ENCODE assay signal across 11 cellular contexts in genomic region chr3:40877651-40878463, GRCh38.
DNase-seq lines count a peak whose midpoint lies in the region; ATAC-seq, FAIRE-seq and TF ChIP-seq lines count a peak whose summit lies in the region.
"Had no signal": no experiment of that assay in that cellular context is flagged by ENCODE, and none has a peak within 500 bp of the region (broad histone marks: within the 10 kb centered on the region; RNA-seq: fewer than 3 reads in every experiment).

No MANE protein-coding gene starts in this region.

- intact Hi-C loops in HepG2 (cut with micrococcal nuclease; ENCODE audit: unreplicated experiment): loop anchor here (10.0 kb wide), 2 partner anchors 73 to 293 kb away; no protein-coding TSS in a partner anchor

- POLR2A ChIA-PET in HepG2 (lab: Yijun Ruan, JAX): interaction anchor here (0.6 kb wide), 1 partner anchor 392 kb away, joined by 3 read pairs; no protein-coding TSS in a partner anchor

- TF ChIP-seq CTCF in HepG2 (CRISPR knock-in tag; IDR thresholded peaks at IDR 0.05): no peak
- no peak for TF ChIP-seq CTCF in progenitor cell of endocrine pancreas (IDR thresholded peaks at IDR 0.05; ENCODE audit: unreplicated experiment)
- TF ChIP-seq CTCF in endodermal cell (conservative IDR thresholded peaks at IDR 0.05): no peak

- WGBS in HepG2 (ENCODE audit: low lambda C conversion rate): 41% methylated on average over 9 of the region's 11 CpGs
- WGBS in endodermal cell (ENCODE audit: insufficient coverage in 1 of 2, insufficient read length in 1 of 2), 2 experiments: 91 to 93% methylated on average over 9 to 11 of the region's 11 CpGs

- H3K9ac ChIP-seq in HepG2 (ENCODE audit: insufficient read depth, low read depth, low read length) (no peak overlapping the region; the same call in 1 of the 2 replicates), endodermal cell (ENCODE audit: extremely low read depth, low read length, poor library complexity, severe bottlenecking) (no peak overlapping the region)

- H3K27me3 ChIP-seq in HepG2 (ENCODE audit: control insufficient read depth in 1 of 2, insufficient read depth in 2 of 2, low read length in 2 of 2) (no peaks in the 10 kb centered on the region), endodermal cell (ENCODE audit: control insufficient read depth, insufficient read depth, low read length, poor library complexity, severe bottlenecking) (no peaks in the 10 kb centered on the region)

- TF ChIP-seq EP300 in HepG2 (IDR thresholded peaks at IDR 0.05; ENCODE audit: low read depth in 2 of 2, low read length in 2 of 2) (no peak), HepG2 (CRISPR knock-in tag; IDR thresholded peaks at IDR 0.05; ENCODE audit: borderline replicate concordance) (no peak)

- ATAC-seq in HepG2: peak; percentile 29; the same call in 1 of the 3 replicates

- H3K36me3 Mint-ChIP-seq in progenitor cell of endocrine pancreas (ENCODE audit: insufficient read depth): no peaks in the 10 kb centered on the region
- no peaks in the 10 kb centered on the region for H3K36me3 Mint-ChIP-seq in endodermal cell (ENCODE audit: low read depth)
- H3K36me3 Mint-ChIP-seq: CD8-positive, alpha-beta memory T cell had no signal

- H3K4me3 ChIP-seq in HepG2 (replicated peaks in 1 of 3; ENCODE audit: insufficient read depth in 1 of 3, low read depth in 2 of 3, low read length in 3 of 3) (no peak overlapping the region; a peak in 1 of 6 replicates), skeletal muscle cell (ENCODE audit: low read depth, low read length) (no peak overlapping the region), endodermal cell (ENCODE audit: low read length) (no peak overlapping the region)

- TF ChIP-seq RAD21 in HepG2 (CRISPR knock-in tag; IDR thresholded peaks at IDR 0.05): no peak

- H3K9me3 ChIP-seq in HepG2 (ENCODE audit: low read length) (no peaks in the 10 kb centered on the region), endodermal cell (ENCODE audit: control insufficient read depth, low read length) (no peaks in the 10 kb centered on the region)

- H3K36me3 ChIP-seq in HepG2 (replicated peaks in 1 of 2; ENCODE audit: control insufficient read depth in 1 of 2, insufficient read depth in 2 of 2, low read length in 2 of 2) (no peaks in the 10 kb centered on the region), endodermal cell (ENCODE audit: control insufficient read depth, insufficient read depth, low read length) (no peaks in the 10 kb centered on the region)

- H3K4me2 ChIP-seq in HepG2 (ENCODE audit: low read depth, low read length): peak overlapping the region; percentile 29; the same call in 1 of the 2 replicates

- H3K9me3 Mint-ChIP-seq in progenitor cell of endocrine pancreas (ENCODE audit: low read depth) (no peaks in the 10 kb centered on the region), endodermal cell (no peaks in the 10 kb centered on the region)
- H3K9me3 Mint-ChIP-seq: CD8-positive, alpha-beta memory T cell had no signal

- BruUV-seq in HepG2 (replicated peaks; lab: Mats Ljungman, UMichigan): no TSS peak

- no peak for FAIRE-seq in HepG2 (lab: Jason Lieb, UNC)

- no peak overlapping the region for H3K27ac Mint-ChIP-seq in progenitor cell of endocrine pancreas
- H3K27ac Mint-ChIP-seq in endodermal cell: no peak overlapping the region
- H3K27ac Mint-ChIP-seq: CD8-positive, alpha-beta memory T cell had no signal

- in situ Hi-C loops in HepG2 (cut with HindIII; ENCODE audit: extremely low pct_ligation_motif_present, low pct_unique_long_range_greater_than_20kb): no loop called here

- H3K4me1 Mint-ChIP-seq in progenitor cell of endocrine pancreas (ENCODE audit: low read depth): peaks cover 14% of the 10 kb centered on the region
- peaks cover 42% of the 10 kb centered on the region for H3K4me1 Mint-ChIP-seq in endodermal cell
- H3K4me1 Mint-ChIP-seq: CD8-positive, alpha-beta memory T cell had no signal

- no peak for TF ChIP-seq POLR2A in HepG2 (IDR thresholded peaks at IDR 0.05; ENCODE audit: insufficient read depth in 1 of 2, low read depth in 2 of 2, low read length in 2 of 2)

- no peaks in the 10 kb centered on the region for H4K20me1 ChIP-seq in HepG2 (ENCODE audit: insufficient read depth, low read length)

- H3K4me3 Mint-ChIP-seq in progenitor cell of endocrine pancreas (ENCODE audit: low read depth): no peak overlapping the region
- H3K4me3 Mint-ChIP-seq in endodermal cell: no peak overlapping the region
- H3K4me3 Mint-ChIP-seq: CD8-positive, alpha-beta memory T cell had no signal

- CTCF ChIA-PET in HepG2 (lab: Yijun Ruan, JAX; ENCODE audit: low intra/inter-chr PET ratio, low total read pairs): no interaction called here

- H3K79me2 ChIP-seq in HepG2 (ENCODE audit: insufficient read depth, low read length): no peaks in the 10 kb centered on the region

- H3K27ac ChIP-seq in HepG2 (ENCODE audit: extremely low read length, insufficient read depth, low read length) (no peak overlapping the region), endodermal cell (ENCODE audit: low read depth, low read length) (no peak overlapping the region)

- DNase-seq in HT1080 (ENCODE audit: low read depth): peak; percentile 11
- DNase-seq in dermis microvascular lymphatic vessel endothelial cell (ENCODE audit: low read depth in 2 of 2): peak; percentile 92
- peak; percentile 12 for DNase-seq in HepG2 (ENCODE audit: low spot score)
- DNase-seq in skeletal muscle cell (ENCODE audit: low read depth): peak; percentile 55
- no peak for DNase-seq in progenitor cell of endocrine pancreas (ENCODE audit: low spot score, unreplicated experiment)
- no peak for DNase-seq in DMS79 treated with DMSO at 0.1 percent for 48 hours (lab: John Stamatoyannopoulos, UW)
- no peak for DNase-seq in DMS153 (lab: John Stamatoyannopoulos, UW)
- no peak for DNase-seq in endodermal cell
- DNase-seq: CD8-positive, alpha-beta memory T cell; erythroblast; NCI-H774 had no signal

- H3K4me1 ChIP-seq in HepG2 (ENCODE audit: insufficient read depth, low read length) (peaks cover 50% of the 10 kb centered on the region), endodermal cell (ENCODE audit: control insufficient read depth, insufficient read depth, low read length) (peaks cover 13% of the 10 kb centered on the region)

- no peak overlapping the region for H2AFZ ChIP-seq in HepG2 (ENCODE audit: low read length)

- no peaks in the 10 kb centered on the region for H3K27me3 Mint-ChIP-seq in progenitor cell of endocrine pancreas
- H3K27me3 Mint-ChIP-seq in endodermal cell (ENCODE audit: insufficient read depth): peaks cover 8% of the 10 kb centered on the region

TF ChIP-seq in HepG2, 621 proteins besides CTCF, POLR2A, EP300 and RAD21:
- no peak for TF ChIP-seq ZNF484 (CRISPR knock-in tag; IDR thresholded peaks at IDR 0.05; ENCODE audit: borderline replicate concordance, low read depth)
- TF ChIP-seq PRPF4 (IDR thresholded peaks at IDR 0.05; ENCODE audit: low read depth, low read length, poor library complexity, severe bottlenecking): peak; percentile 20

Comparison
In these comparisons a context has a peak if more than half of its experiments do, and no peak if none do; other contexts are left out.
1. DNase-seq: peak in HT1080 (single experiment), dermis microvascular lymphatic vessel endothelial cell (2 of 2), HepG2 (single experiment) and skeletal muscle cell (single experiment); none in progenitor cell of endocrine pancreas (single experiment), DMS79 treated with DMSO at 0.1 percent for 48 hours (single experiment), DMS153 (single experiment) and endodermal cell (single experiment).